1 cellular context compared by ENCODE assay signal in genomic region chr19:36748431-36749275, GRCh38.
TF ChIP-seq lines count a peak whose summit lies in the region.

No MANE protein-coding gene starts in this region.

TF ChIP-seq in liver, 16 proteins besides CTCF, POLR2A, EP300 and RAD21 (continued from another document):
- TF ChIP-seq REST (IDR thresholded peaks at IDR 0.05) (no peak), SP1 (IDR thresholded peaks at IDR 0.05) (no peak), FOXA1 (IDR thresholded peaks at IDR 0.05) (no peak), MAX (IDR thresholded peaks at IDR 0.05) (no peak), FOXA2 (IDR thresholded peaks at IDR 0.05) (no peak), TAF1 (conservative IDR thresholded peaks at IDR 0.05) (no peak), RXRA (IDR thresholded peaks at IDR 0.05) (no peak), ZBTB33 (IDR thresholded peaks at IDR 0.05) (no peak)
